ENCODE assay signal across 12 cellular contexts in the genomic region with DNA sequence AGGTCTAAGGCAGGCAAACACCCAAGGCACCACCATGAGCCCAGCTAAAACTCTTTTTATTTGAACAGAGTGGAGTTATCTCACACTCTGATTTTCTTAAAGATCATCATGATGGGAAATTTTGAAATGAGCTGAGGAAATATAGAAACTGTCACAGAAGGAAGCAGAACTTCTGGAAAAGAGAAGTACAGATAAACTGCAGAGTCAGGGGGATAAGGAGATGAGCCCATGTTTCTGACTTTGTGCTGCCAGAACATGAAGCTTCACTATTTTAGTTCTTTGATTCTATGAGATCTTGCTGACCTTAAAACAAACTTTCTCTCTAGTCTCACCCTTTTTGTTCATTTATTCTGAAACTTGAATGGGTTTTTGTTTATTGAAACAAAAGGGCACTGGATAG.
"Had no signal": no experiment of that assay in that cellular context is flagged by ENCODE, and none has a peak within 500 bp of the region (broad histone marks: within the 10 kb centered on the region; RNA-seq: fewer than 3 reads in every experiment).

No MANE protein-coding gene starts in this region.

- H3K27me3 ChIP-seq: ascending aorta, gastrocnemius medialis had no signal

- DNase-seq: activated CD4-positive, alpha-beta memory T cell treated with anti-CD3 and anti-CD28 coated beads, Interleukin-2, amount 10 ng/mL, durations not matched to agents 7 days and 5 days; activated CD4-positive, alpha-beta T cell treated with anti-CD3 and anti-CD28 coated beads for 36 hours; activated CD8-positive, alpha-beta memory T cell treated with anti-CD3 and anti-CD28 coated beads, Interleukin-2, amount 50 U/mL, for 4 hours; activated T-cell treated with anti-CD3 and anti-CD28 coated beads, Interleukin-2, amount 50 U/mL, for 72 hours; effector CD4-positive, alpha-beta T cell; gastrocnemius medialis; natural killer cell; stimulated activated CD4-positive, alpha-beta T cell treated with anti-CD3 and anti-CD28 coated beads, Interleukin-4, amount 100 ng/mL, for 24 hours; T-cell; WERI-Rb-1 had no signal

- H3K36me3 ChIP-seq: ascending aorta, gastrocnemius medialis, WERI-Rb-1 had no signal

- H3K4me3 ChIP-seq: ascending aorta, gastrocnemius medialis had no signal

- H3K4me1 ChIP-seq: ascending aorta, gastrocnemius medialis had no signal

- H3K27me3 Mint-ChIP-seq: activated CD4-positive, alpha-beta memory T cell treated with anti-CD3 and anti-CD28 coated beads, Interleukin-2, amount 10 ng/mL, durations not matched to agents 7 days and 5 days; activated CD4-positive, alpha-beta T cell treated with anti-CD3 and anti-CD28 coated beads for 36 hours; stimulated activated naive CD8-positive, alpha-beta T cell treated with anti-CD3 and anti-CD28 coated beads, Interleukin-15, Interleukin-2, amounts not matched to agents 100 ng/mL and 50 ng/mL, for 24 hours; T-cell had no signal

- H3K9me3 ChIP-seq: ascending aorta, gastrocnemius medialis had no signal

- H3K4me1 Mint-ChIP-seq: activated CD4-positive, alpha-beta memory T cell treated with anti-CD3 and anti-CD28 coated beads, Interleukin-2, amount 10 ng/mL, durations not matched to agents 7 days and 5 days; activated CD4-positive, alpha-beta T cell treated with anti-CD3 and anti-CD28 coated beads for 36 hours; natural killer cell; T-cell had no signal

- H3K27ac Mint-ChIP-seq: activated CD4-positive, alpha-beta memory T cell treated with anti-CD3 and anti-CD28 coated beads, Interleukin-2, amount 10 ng/mL, durations not matched to agents 7 days and 5 days; activated CD4-positive, alpha-beta T cell treated with anti-CD3 and anti-CD28 coated beads for 36 hours; activated T-cell treated with anti-CD3 and anti-CD28 coated beads, Interleukin-2, amount 50 U/mL, for 72 hours; natural killer cell; stimulated activated naive CD8-positive, alpha-beta T cell treated with anti-CD3 and anti-CD28 coated beads, Interleukin-15, Interleukin-2, amounts not matched to agents 100 ng/mL and 50 ng/mL, for 24 hours; T-cell had no signal

- H3K4me3 Mint-ChIP-seq: activated CD4-positive, alpha-beta memory T cell treated with anti-CD3 and anti-CD28 coated beads, Interleukin-2, amount 10 ng/mL, durations not matched to agents 7 days and 5 days; activated CD4-positive, alpha-beta T cell treated with anti-CD3 and anti-CD28 coated beads for 36 hours; activated T-cell treated with anti-CD3 and anti-CD28 coated beads, Interleukin-2, amount 50 U/mL, for 72 hours; natural killer cell; stimulated activated naive CD8-positive, alpha-beta T cell treated with anti-CD3 and anti-CD28 coated beads, Interleukin-15, Interleukin-2, amounts not matched to agents 100 ng/mL and 50 ng/mL, for 24 hours; T-cell had no signal

- H3K27ac ChIP-seq: ascending aorta, gastrocnemius medialis, WERI-Rb-1 had no signal

- H3K36me3 Mint-ChIP-seq: natural killer cell, T-cell had no signal

- ATAC-seq: activated CD4-positive, alpha-beta T cell treated with anti-CD3 and anti-CD28 coated beads for 36 hours; activated T-cell treated with anti-CD3 and anti-CD28 coated beads, Interleukin-2, amount 50 U/mL, for 72 hours; gastrocnemius medialis; natural killer cell; T-cell had no signal
